10 cellular contexts compared by ENCODE assay signal in genomic region chr2:25586726-25587144, GRCh38.
DNase-seq lines count a peak whose midpoint lies in the region; ATAC-seq and TF ChIP-seq lines count a peak whose summit lies in the region.
"Had no signal": no experiment of that assay in that cellular context is flagged by ENCODE, and none has a peak within 500 bp of the region (broad histone marks: within the 10 kb centered on the region; RNA-seq: fewer than 3 reads in every experiment).

No MANE protein-coding gene starts in this region.

- H3K27ac ChIP-seq in adrenal gland (no peak overlapping the region), lower lobe of right lung (no peak overlapping the region), vagina (no peak overlapping the region)
- H3K27ac ChIP-seq: 22Rv1 had no signal

- intact Hi-C loops in adrenal gland (cut with DNase I) (no loop called here), lower lobe of right lung (cut with DNase I) (no loop called here), vagina (cut with DNase I) (no loop called here)

- H3K9me3 ChIP-seq in adrenal gland (replicated peaks in 1 of 3) (no peaks in the 10 kb centered on the region), lower lobe of right lung (no peaks in the 10 kb centered on the region), vagina (no peaks in the 10 kb centered on the region)

- DNase-seq in DMS 273 (lab: John Stamatoyannopoulos, UW; ENCODE audit: unreplicated experiment) (peak; percentile 70), DMS 273 treated with DMSO at 0.1 percent for 48 hours (lab: John Stamatoyannopoulos, UW) (no peak), M059J (ENCODE audit: low read depth) (peak; percentile 55), midbrain (lab: John Stamatoyannopoulos, UW) (peak; percentile 54), adrenal gland (no peak), lower lobe of right lung (no peak), vagina (ENCODE audit: extremely low spot score in 2 of 2) (no peak)
- DNase-seq: activated CD4-positive, CD25-positive, alpha-beta regulatory T cell had no signal

- ATAC-seq in GM21737 (IDR thresholded peaks at IDR 0.05; ENCODE audit: unreplicated experiment) (peak; percentile 72), lower lobe of right lung (no peak)

- TF ChIP-seq POLR2A in adrenal gland (IDR thresholded peaks at IDR 0.05) (no peak), vagina (IDR thresholded peaks at IDR 0.05) (no peak)

- H3K4me1 ChIP-seq in adrenal gland (replicated peaks in 1 of 2) (no peaks in the 10 kb centered on the region), lower lobe of right lung (peaks cover 10% of the 10 kb centered on the region), vagina (no peaks in the 10 kb centered on the region)

- 84 to 92% (median 89%) methylated on average over 4 of the region's 4 CpGs for WGBS in adrenal gland, 4 donors

- H3K36me3 ChIP-seq in adrenal gland (replicated peaks in 1 of 2) = no peaks in the 10 kb centered on the region
- no peaks in the 10 kb centered on the region for H3K36me3 ChIP-seq in lower lobe of right lung
- H3K36me3 ChIP-seq in vagina = no peaks in the 10 kb centered on the region

- no peak for TF ChIP-seq CTCF in adrenal gland (IDR thresholded peaks at IDR 0.05)
- no peak for TF ChIP-seq CTCF in lower lobe of right lung (IDR thresholded peaks at IDR 0.05)
- no peak for TF ChIP-seq CTCF in vagina (IDR thresholded peaks at IDR 0.05)

- no peaks in the 10 kb centered on the region for H3K27me3 ChIP-seq in adrenal gland
- H3K27me3 ChIP-seq in lower lobe of right lung (ENCODE audit: low read depth) = no peaks in the 10 kb centered on the region
- no peaks in the 10 kb centered on the region for H3K27me3 ChIP-seq in vagina

- no peak overlapping the region for H3K4me3 ChIP-seq in adrenal gland
- H3K4me3 ChIP-seq in lower lobe of right lung = no peak overlapping the region
- H3K4me3 ChIP-seq in vagina = no peak overlapping the region

Comparison
In these comparisons a context has a peak if more than half of its experiments do, and no peak if none do; other contexts are left out.
1. DNase-seq: peak in DMS 273 (single experiment), M059J (single experiment) and midbrain (single experiment); none in DMS 273 treated with DMSO at 0.1 percent for 48 hours (single experiment), adrenal gland (0 of 7), lower lobe of right lung (single experiment) and vagina (0 of 2).